ENCODE assay signal across 12 cellular contexts in the genomic region with DNA sequence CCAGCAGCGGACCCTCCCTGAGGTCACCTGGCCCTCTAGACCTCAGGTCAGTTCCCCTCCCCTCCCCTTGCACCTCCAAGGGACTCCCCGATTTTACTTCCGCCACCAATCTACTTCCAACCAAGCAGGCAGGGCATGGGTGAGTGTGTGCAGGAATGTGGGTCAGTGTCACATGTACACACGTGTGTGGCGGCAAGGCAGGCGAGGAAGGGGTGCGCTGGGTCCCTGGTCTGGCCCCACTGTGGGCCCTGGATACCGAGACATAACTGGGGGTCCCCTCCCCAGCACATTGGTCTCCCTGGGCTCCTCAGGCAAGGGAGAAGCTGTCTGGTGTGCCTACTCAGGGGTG. TPM values are rescaled to one million over a fixed set of nuclear protein-coding genes. Genes with fewer than 3 reads are reported as not detected.
"Had no signal": no experiment of that assay in that cellular context is flagged by ENCODE, and none has a peak within 500 bp of the region (broad histone marks: within the 10 kb centered on the region; RNA-seq: fewer than 3 reads in every experiment).

No MANE protein-coding gene starts in this region.

- H3K27me3 Mint-ChIP-seq: activated B cell treated with CpG ODN at 0.5 μM for 24 hours had no signal

- H3K27me3 ChIP-seq: SJSA1 had no signal

- ATAC-seq: esophagus mucosa had no signal

- H3K36me3 ChIP-seq: SJSA1 had no signal

- H3K27ac Mint-ChIP-seq: activated B cell treated with CpG ODN at 0.5 μM for 24 hours; activated CD4-positive, alpha-beta T cell treated with anti-CD3 and anti-CD28 coated beads, Interleukin-2, amount 10 ng/mL, durations not matched to agents 24 days and 14 days; activated naive CD8-positive, alpha-beta T cell treated with anti-CD3 and anti-CD28 coated beads, Interleukin-2, amount 10 ng/mL, durations not matched to agents 7 days and 5 days had no signal

- H3K4me3 Mint-ChIP-seq: activated B cell treated with CpG ODN at 0.5 μM for 24 hours; activated CD4-positive, alpha-beta T cell treated with anti-CD3 and anti-CD28 coated beads, Interleukin-2, amount 10 ng/mL, durations not matched to agents 24 days and 14 days; activated naive CD8-positive, alpha-beta T cell treated with anti-CD3 and anti-CD28 coated beads, Interleukin-2, amount 10 ng/mL, durations not matched to agents 7 days and 5 days; nephron progenitor cell had no signal

- H3K4me3 ChIP-seq: SJSA1 had no signal

- H3K9me3 ChIP-seq: SJSA1 had no signal

- H3K27ac ChIP-seq: SJSA1 had no signal

- H3K9me3 Mint-ChIP-seq: activated B cell treated with CpG ODN at 0.5 μM for 24 hours; activated CD4-positive, alpha-beta T cell treated with anti-CD3 and anti-CD28 coated beads, Interleukin-2, amount 10 ng/mL, durations not matched to agents 24 days and 14 days; activated naive CD8-positive, alpha-beta T cell treated with anti-CD3 and anti-CD28 coated beads, Interleukin-2, amount 10 ng/mL, durations not matched to agents 7 days and 5 days; nephron progenitor cell had no signal

- H3K36me3 Mint-ChIP-seq: activated naive CD8-positive, alpha-beta T cell treated with anti-CD3 and anti-CD28 coated beads, Interleukin-2, amount 10 ng/mL, durations not matched to agents 7 days and 5 days had no signal

- DNase-seq: activated B cell treated with CpG ODN at 0.5 μM for 24 hours; activated CD4-positive, alpha-beta T cell treated with anti-CD3 and anti-CD28 coated beads, Interleukin-2, amount 10 ng/mL, durations not matched to agents 24 days and 14 days; activated gamma-delta T cell treated with Interleukin-2 at 50 U/mL for 16 hours; activated naive CD8-positive, alpha-beta T cell treated with anti-CD3 and anti-CD28 coated beads, Interleukin-2, amount 10 ng/mL, durations not matched to agents 7 days and 5 days; mesendoderm; nephron progenitor cell; stimulated activated CD4-positive, alpha-beta T cell treated with anti-CD3 and anti-CD28 coated beads, Interleukin-1b, Interleukin-23, amount 100 ng/mL, for 48 hours; SW 1271; trophoblast cell had no signal

RNA-seq across cellular contexts. Expression of a gene that starts 14.3 kb away (rescaled TPM):
- total RNA-seq: activated B cell treated with CpG ODN at 0.5 μM for 24 hours; activated CD4-positive, alpha-beta T cell treated with anti-CD3 and anti-CD28 coated beads, Interleukin-2, amount 10 ng/mL, durations not matched to agents 24 days and 14 days; activated naive CD8-positive, alpha-beta T cell treated with anti-CD3 and anti-CD28 coated beads, Interleukin-2, amount 10 ng/mL, durations not matched to agents 7 days and 5 days; T-helper 2 cell treated with Interferon-gamma antibody and Interleukin-4, amounts not matched to agents 100 ng/mL and 5 ng/mL, for 36 hours had no signal
